Comparison of ENCODE assay signal across 15 cellular contexts in the genomic region with DNA sequence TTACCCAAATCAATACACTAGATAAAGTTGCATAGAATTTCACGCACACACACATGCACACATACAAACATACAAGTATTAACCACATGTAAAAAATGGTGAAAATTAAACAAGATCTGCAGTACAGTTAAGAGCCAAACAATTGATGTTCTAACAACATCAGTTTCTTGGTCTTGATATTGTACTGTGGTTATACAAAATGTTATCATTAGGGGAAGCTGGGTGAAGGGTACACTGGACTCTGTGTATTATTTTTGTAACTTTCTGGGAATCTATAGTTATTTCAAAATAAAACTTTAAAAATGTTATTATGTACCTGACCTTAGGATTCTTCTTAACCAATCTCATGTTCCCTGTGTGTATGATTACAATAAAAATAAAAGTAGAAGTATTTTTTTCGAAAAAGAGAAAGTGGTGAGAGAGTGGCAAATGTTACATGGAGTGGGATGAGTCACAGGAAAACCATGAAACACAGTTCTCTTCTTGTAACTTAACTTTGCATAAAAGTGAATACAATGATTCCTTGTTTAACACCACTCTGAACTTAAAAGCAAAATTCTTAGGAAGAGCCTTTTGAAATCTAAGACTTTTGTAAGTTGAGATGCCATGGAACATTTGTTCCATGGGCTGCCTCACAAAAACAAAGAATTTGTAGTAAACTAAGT.
DNase-seq lines count a peak whose midpoint lies in the region; ATAC-seq and TF ChIP-seq lines count a peak whose summit lies in the region.
"Had no signal": no experiment of that assay in that cellular context is flagged by ENCODE, and none has a peak within 500 bp of the region (broad histone marks: within the 10 kb centered on the region; RNA-seq: fewer than 3 reads in every experiment).

No MANE protein-coding gene starts in this region.

- peak overlapping the region; percentile 75 for H3K27ac Mint-ChIP-seq in chondrocyte (ENCODE audit: unreplicated experiment)

- ATAC-seq in PC-3 = peak; percentile 77
- ATAC-seq: heart right ventricle, psoas muscle had no signal

- peaks cover 34% of the 10 kb centered on the region for H3K4me1 Mint-ChIP-seq in chondrocyte (ENCODE audit: low read depth)

- H3K4me1 ChIP-seq in GM23248 (ENCODE audit: insufficient read depth) = peaks cover 29% of the 10 kb centered on the region
- peaks cover 62% of the 10 kb centered on the region for H3K4me1 ChIP-seq in PC-3 (ENCODE audit: insufficient read depth, low read length)
- H3K4me1 ChIP-seq in osteoblast (ENCODE audit: insufficient read depth, low read length) = peaks cover 7% of the 10 kb centered on the region
- H3K4me1 ChIP-seq: heart right ventricle, psoas muscle, testis had no signal

- no peaks in the 10 kb centered on the region for H4K20me1 ChIP-seq in GM23248 (ENCODE audit: insufficient read depth)
- H4K20me1 ChIP-seq in PC-3 (ENCODE audit: low read length) = no peaks in the 10 kb centered on the region
- no peaks in the 10 kb centered on the region for H4K20me1 ChIP-seq in osteoblast (ENCODE audit: insufficient read depth, low read length)

- no peaks in the 10 kb centered on the region for H3K79me2 ChIP-seq in GM23248 (ENCODE audit: insufficient read depth)
- H3K79me2 ChIP-seq in PC-3 (ENCODE audit: low read length) = no peaks in the 10 kb centered on the region
- no peaks in the 10 kb centered on the region for H3K79me2 ChIP-seq in osteoblast (ENCODE audit: insufficient read depth, low read length)

- H3K27ac ChIP-seq in GM23248 (peak overlapping the region; percentile 70), PC-3 (ENCODE audit: low read length) (peak overlapping the region; percentile 72), osteoblast (ENCODE audit: low read depth, low read length) (peak overlapping the region; percentile 25)
- H3K27ac ChIP-seq: heart right ventricle, psoas muscle, testis, WERI-Rb-1 had no signal

- in situ Hi-C loops in GM23248 (cut with MboI) = no loop called here

- no peaks in the 10 kb centered on the region for H3K9me3 ChIP-seq in GM23248 (ENCODE audit: low read depth)
- no peaks in the 10 kb centered on the region for H3K9me3 ChIP-seq in PC-3 (ENCODE audit: low read length)
- H3K9me3 ChIP-seq in osteoblast (ENCODE audit: low read depth, low read length) = no peaks in the 10 kb centered on the region
- H3K9me3 ChIP-seq: psoas muscle, testis had no signal

- 90 to 92% methylated on average over 2 of the region's 2 CpGs for WGBS in GM23248 (ENCODE audit: low coverage in 1 of 2, low lambda C conversion rate in 2 of 2, missing lambda C conversion rate in 2 of 2), 2 experiments

- peaks cover 31% of the 10 kb centered on the region for H3F3A ChIP-seq in GM23248 (ENCODE audit: insufficient read depth)
- H3F3A ChIP-seq in PC-3 (ENCODE audit: low read length, unreplicated experiment) = peaks cover 4% of the 10 kb centered on the region

- TF ChIP-seq CTCF in PC-3 (conservative IDR thresholded peaks at IDR 0.05; ENCODE audit: low read depth, low read length) (no peak), chondrocyte (IDR thresholded peaks at IDR 0.05) (no peak), osteoblast (IDR thresholded peaks at IDR 0.05; ENCODE audit: extremely low read depth, low read depth, low read length) (no peak)

- H3K27me3 Mint-ChIP-seq in chondrocyte (ENCODE audit: low read depth) = no peaks in the 10 kb centered on the region

- peaks cover 17% of the 10 kb centered on the region for H3K9me3 Mint-ChIP-seq in chondrocyte (ENCODE audit: low read depth)

- no peak overlapping the region for H3K4me3 Mint-ChIP-seq in chondrocyte (ENCODE audit: unreplicated experiment)

- H3K36me3 ChIP-seq in GM23248 (ENCODE audit: low read depth) = no peaks in the 10 kb centered on the region
- peaks cover 3% of the 10 kb centered on the region; the same call in 1 of the 2 replicates for H3K36me3 ChIP-seq in PC-3 (ENCODE audit: low read depth, low read length)
- no peaks in the 10 kb centered on the region for H3K36me3 ChIP-seq in osteoblast (ENCODE audit: insufficient read depth, low read length)
- H3K36me3 ChIP-seq: heart right ventricle, WERI-Rb-1 had no signal

- no TSS peak for BruUV-seq in PC-3 (replicated peaks; lab: Mats Ljungman, UMichigan)

- DNase-seq in GM23248 (peak; percentile 67), PC-3 (peak; percentile 63), chondrocyte (ENCODE audit: low spot score) (no peak), osteoblast (ENCODE audit: insufficient read length, low spot score, missing footprints) (peak; percentile 37), NCI-H146 treated with DMSO at 0.1 percent for 48 hours (lab: John Stamatoyannopoulos, UW; ENCODE audit: unreplicated experiment) (no peak), NCI-H2081 treated with DMSO at 0.1 percent for 48 hours (lab: John Stamatoyannopoulos, UW) (no peak), SHP77 treated with DMSO at 0.1 percent for 48 hours (lab: John Stamatoyannopoulos, UW) (no peak)
- DNase-seq: COR-L47, heart right ventricle, NCI-H1105 treated with DMSO at 0.1 percent for 48 hours, NCI-H510A treated with DMSO at 0.1 percent for 48 hours, psoas muscle, SIG-M5, testis, WERI-Rb-1 had no signal

- H3K27me3 ChIP-seq in GM23248 (replicated peaks; ENCODE audit: insufficient read depth) = no peaks in the 10 kb centered on the region
- no peaks in the 10 kb centered on the region for H3K27me3 ChIP-seq in PC-3 (ENCODE audit: low read length)
- no peaks in the 10 kb centered on the region for H3K27me3 ChIP-seq in osteoblast (ENCODE audit: insufficient read depth, low read length)
- H3K27me3 ChIP-seq: testis had no signal

- H3K9ac ChIP-seq in GM23248 (no peak overlapping the region), PC-3 (ENCODE audit: low read length) (peak overlapping the region; percentile 2; the same call in 1 of the 2 replicates)

- intact Hi-C loops in PC-3 (cut with micrococcal nuclease) = no loop called here

- POLR2A ChIA-PET in PC-3 (lab: Charles Lee; ENCODE audit: unreplicated experiment) = no interaction called here

- H3K4me3 ChIP-seq in GM23248 (no peak overlapping the region), PC-3 (ENCODE audit: low read length) (no peak overlapping the region), osteoblast (ENCODE audit: insufficient read depth, low read length) (no peak overlapping the region)
- H3K4me3 ChIP-seq: heart right ventricle, psoas muscle, testis had no signal

- peak overlapping the region; percentile 22; the same call in 1 of the 2 replicates for H2AFZ ChIP-seq in GM23248
- no peak overlapping the region for H2AFZ ChIP-seq in PC-3 (ENCODE audit: low read length)
- no peak overlapping the region for H2AFZ ChIP-seq in osteoblast (ENCODE audit: low read length)

- H3K9me2 ChIP-seq in GM23248 (ENCODE audit: insufficient read depth) = no peaks in the 10 kb centered on the region
- no peaks in the 10 kb centered on the region for H3K9me2 ChIP-seq in PC-3 (replicated peaks; ENCODE audit: low read length)

- H3K36me3 Mint-ChIP-seq in chondrocyte (ENCODE audit: low read depth) = peaks cover 5% of the 10 kb centered on the region

- CTCF ChIA-PET in PC-3 (lab: Charles Lee) = no interaction called here

- H3K4me2 ChIP-seq in GM23248 (ENCODE audit: unreplicated experiment) (peak overlapping the region; percentile 67), PC-3 (ENCODE audit: low read length) (peak overlapping the region; percentile 19; the same call in 1 of the 2 replicates), osteoblast (ENCODE audit: insufficient read depth, low read length) (no peak overlapping the region)

Comparison
In these comparisons a context has a peak if more than half of its experiments do, and no peak if none do; other contexts are left out.
1. DNase-seq: peak in GM23248 (single experiment), PC-3 (single experiment) and osteoblast (single experiment); none in chondrocyte (single experiment), NCI-H146 treated with DMSO at 0.1 percent for 48 hours (single experiment), NCI-H2081 treated with DMSO at 0.1 percent for 48 hours (single experiment) and SHP77 treated with DMSO at 0.1 percent for 48 hours (single experiment).
2. Peak in every context shown above with its lines, with median percentiles within 50 percentile points of each other: H3K27ac ChIP-seq.